In genomic region chr15:100218411-100218810, GRCh38 we compare ENCODE assay signal across 20 cellular contexts.
"Had no signal": no experiment of that assay in that cellular context is flagged by ENCODE, and none has a peak within 500 bp of the region (broad histone marks: within the 10 kb centered on the region; RNA-seq: fewer than 3 reads in every experiment).

No MANE protein-coding gene starts in this region.

- H2AFZ ChIP-seq: hepatocyte had no signal

- H3K4me3 ChIP-seq: coronary artery, dorsolateral prefrontal cortex, esophagus muscularis mucosa, gastroesophageal sphincter, heart left ventricle, hepatocyte, left lung, lower lobe of right lung had no signal

- H3K36me3 ChIP-seq: esophagus muscularis mucosa, gastroesophageal sphincter, heart left ventricle, left lung, lower lobe of right lung had no signal

- DNase-seq: cerebellar nuclear complex; dermis blood vessel endothelial cell; dorsolateral prefrontal cortex; effector CD4-positive, alpha-beta T cell; effector memory CD4-positive, alpha-beta T cell; hypothalamus; immature natural killer cell; islet precursor cell; left cardiac atrium; left lung; left ventricle myocardium superior; lower lobe of right lung; mesendoderm had no signal

- H3K36me3 Mint-ChIP-seq: immature natural killer cell, memory B cell had no signal

- H3K4me3 Mint-ChIP-seq: immature natural killer cell, memory B cell had no signal

- H3K27ac Mint-ChIP-seq: immature natural killer cell, memory B cell had no signal

- H3K27ac ChIP-seq: coronary artery, dorsolateral prefrontal cortex, esophagus muscularis mucosa, foreskin keratinocyte, gastroesophageal sphincter, heart left ventricle, hepatocyte, left lung, lower lobe of right lung had no signal

- H3K9me3 ChIP-seq: esophagus muscularis mucosa, gastroesophageal sphincter, heart left ventricle, left lung, lower lobe of right lung had no signal

- H3K4me1 ChIP-seq: foreskin keratinocyte, left lung had no signal

- H3K9me3 Mint-ChIP-seq: immature natural killer cell had no signal

- H3K4me1 Mint-ChIP-seq: immature natural killer cell, memory B cell had no signal

- H3K79me2 ChIP-seq: hepatocyte had no signal

- H3K4me2 ChIP-seq: hepatocyte had no signal

- ATAC-seq: foreskin keratinocyte, gastroesophageal sphincter, heart left ventricle, left cardiac atrium, left lung, left ventricle myocardium superior, lower lobe of right lung had no signal

- H3K27me3 ChIP-seq: dorsolateral prefrontal cortex, esophagus muscularis mucosa, gastroesophageal sphincter, heart left ventricle, hepatocyte, left lung had no signal

- H3K27me3 Mint-ChIP-seq: memory B cell had no signal
